ENCODE assay signal across 1 cellular context in the genomic region with DNA sequence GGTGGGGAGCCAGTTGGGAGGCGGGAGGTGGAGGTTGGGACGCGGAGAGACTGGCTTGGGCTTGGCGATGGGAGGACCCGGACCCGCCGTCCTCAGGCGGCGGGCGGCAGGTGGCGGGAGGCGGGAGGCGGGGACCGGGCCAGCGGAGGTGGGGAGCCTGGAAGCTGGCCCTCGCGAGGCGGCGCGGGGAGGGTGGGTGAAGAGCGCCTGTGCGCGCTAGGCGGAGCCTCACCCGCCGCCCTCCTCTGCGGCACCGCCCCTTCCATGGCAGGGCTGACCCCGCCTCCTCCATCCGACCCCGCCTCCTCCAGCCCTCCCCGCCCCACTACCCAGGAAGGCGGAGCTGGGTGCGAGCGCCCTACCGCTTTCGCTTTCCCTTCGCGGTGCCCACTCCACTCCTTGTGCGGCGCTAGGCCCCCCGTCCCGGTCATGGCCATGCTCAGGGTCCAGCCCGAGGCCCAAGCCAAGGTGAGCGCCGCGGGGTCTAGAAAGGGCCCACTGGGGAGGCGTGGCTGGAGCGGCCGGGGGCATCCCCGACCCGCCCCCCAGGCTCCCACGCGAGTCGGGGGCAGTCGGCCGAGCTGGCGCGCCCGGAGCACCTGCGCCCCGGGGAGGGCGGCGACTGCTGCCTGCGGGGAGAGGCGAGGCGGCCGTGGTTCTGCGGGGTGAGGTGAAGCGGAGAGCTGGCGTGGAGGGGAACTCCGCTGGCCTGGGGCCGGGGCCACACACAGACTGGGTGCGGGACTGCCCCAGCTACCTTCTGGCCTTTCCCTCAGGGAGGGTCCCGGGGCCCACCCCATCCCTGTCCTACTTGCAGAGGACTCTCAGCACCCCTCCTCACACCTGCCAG.
A peak's percentile ranks its signal among the peaks of the same experiment; 100 is the strongest.
TF ChIP-seq lines count a peak whose summit lies in the region.

A gene (plus strand): TSS at position 361 of the 850 bp plus-strand sequence. CDS start 69 bp downstream, at position 430.

TF ChIP-seq in HepG2, 621 proteins besides CTCF, POLR2A, EP300 and RAD21 (continued from another document and continues in another):
- TF ChIP-seq RFX5 (IDR thresholded peaks at IDR 0.05; ENCODE audit: low read depth, low read length) (no peak), HDAC1 (CRISPR knock-in tag; IDR thresholded peaks at IDR 0.05) (no peak), ZFP36L1 (CRISPR knock-in tag; IDR thresholded peaks at IDR 0.05) (peak; percentile 18; the same call in 1 of the 2 replicates), KLF9 (CRISPR knock-in tag; IDR thresholded peaks at IDR 0.05; ENCODE audit: low read depth) (peak; percentile 35; the same call in 1 of the 2 replicates), POLR2AphosphoS5 (IDR thresholded peaks at IDR 0.05; ENCODE audit: low read depth, low read length) (peak; percentile 86), CC2D1A (CRISPR knock-in tag; IDR thresholded peaks at IDR 0.05) (peak; percentile 65; the same call in 1 of the 2 replicates), GLI4 (CRISPR knock-in tag; IDR thresholded peaks at IDR 0.05; ENCODE audit: borderline replicate concordance) (peak; percentile 96), TBX3 (IDR thresholded peaks at IDR 0.05; ENCODE audit: borderline replicate concordance) (peak; percentile 52; the same call in 1 of the 2 replicates), TRIM24 (CRISPR knock-in tag; IDR thresholded peaks at IDR 0.05) (no peak), ZNF34 (CRISPR knock-in tag; IDR thresholded peaks at IDR 0.05; ENCODE audit: borderline replicate concordance) (peak; percentile 67; the same call in 1 of the 2 replicates), ZNF501 (CRISPR knock-in tag; IDR thresholded peaks at IDR 0.05) (no peak), ZNF777 (CRISPR knock-in tag; IDR thresholded peaks at IDR 0.05) (peak; percentile 72), NCOR1 (IDR thresholded peaks at IDR 0.05; ENCODE audit: borderline replicate concordance, low read length) (peak; percentile 66; the same call in 1 of the 2 replicates), STAT5B (CRISPR knock-in tag; IDR thresholded peaks at IDR 0.05) (no peak; the same call in none of the 2 replicates), ZNF570 (CRISPR knock-in tag; IDR thresholded peaks at IDR 0.05; ENCODE audit: borderline replicate concordance) (no peak), ZNF484 (CRISPR knock-in tag; IDR thresholded peaks at IDR 0.05; ENCODE audit: borderline replicate concordance, low read depth) (no peak; the same call in 1 of the 2 replicates), TGIF2 (CRISPR knock-in tag; IDR thresholded peaks at IDR 0.05) (no peak; the same call in 1 of the 2 replicates), ZNF350 (CRISPR knock-in tag; IDR thresholded peaks at IDR 0.05; ENCODE audit: borderline replicate concordance, low read depth) (peak; percentile 64), ESRRA (CRISPR knock-in tag; IDR thresholded peaks at IDR 0.05; ENCODE audit: low read depth) (peak; percentile 79; the same call in 1 of the 2 replicates), ZNF274 (CRISPR knock-in tag; IDR thresholded peaks at IDR 0.05) (peak; percentile 95), KAT2B (IDR thresholded peaks at IDR 0.05; ENCODE audit: borderline replicate concordance, low read depth, low read length) (no peak), ZNF496 (CRISPR knock-in tag; IDR thresholded peaks at IDR 0.05; ENCODE audit: insufficient replicate concordance) (no peak), AKAP8 (CRISPR knock-in tag; IDR thresholded peaks at IDR 0.05) (peak; percentile 5; the same call in 1 of the 2 replicates), ZNF292 (CRISPR knock-in tag; IDR thresholded peaks at IDR 0.05; ENCODE audit: borderline replicate concordance, low read depth) (peak; percentile 92; the same call in 1 of the 2 replicates)
- TF ChIP-seq, protein P1, sequence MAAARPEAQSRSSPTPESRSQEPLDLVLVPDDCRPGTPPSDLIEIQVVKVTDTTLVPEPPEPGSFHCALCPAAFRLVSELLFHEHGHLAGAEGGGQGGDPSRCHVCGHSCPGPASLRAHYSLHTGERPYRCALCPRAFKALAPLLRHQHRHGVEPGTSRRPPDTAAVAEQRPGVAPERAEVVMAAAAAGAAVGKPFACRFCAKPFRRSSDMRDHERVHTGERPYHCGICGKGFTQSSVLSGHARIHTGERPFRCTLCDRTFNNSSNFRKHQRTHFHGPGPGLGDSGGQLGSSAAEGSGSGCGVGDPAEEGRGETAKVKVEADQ (CRISPR knock-in tag; IDR thresholded peaks at IDR 0.05; ENCODE audit: borderline replicate concordance): no peak
- TF ChIP-seq, protein P2, sequence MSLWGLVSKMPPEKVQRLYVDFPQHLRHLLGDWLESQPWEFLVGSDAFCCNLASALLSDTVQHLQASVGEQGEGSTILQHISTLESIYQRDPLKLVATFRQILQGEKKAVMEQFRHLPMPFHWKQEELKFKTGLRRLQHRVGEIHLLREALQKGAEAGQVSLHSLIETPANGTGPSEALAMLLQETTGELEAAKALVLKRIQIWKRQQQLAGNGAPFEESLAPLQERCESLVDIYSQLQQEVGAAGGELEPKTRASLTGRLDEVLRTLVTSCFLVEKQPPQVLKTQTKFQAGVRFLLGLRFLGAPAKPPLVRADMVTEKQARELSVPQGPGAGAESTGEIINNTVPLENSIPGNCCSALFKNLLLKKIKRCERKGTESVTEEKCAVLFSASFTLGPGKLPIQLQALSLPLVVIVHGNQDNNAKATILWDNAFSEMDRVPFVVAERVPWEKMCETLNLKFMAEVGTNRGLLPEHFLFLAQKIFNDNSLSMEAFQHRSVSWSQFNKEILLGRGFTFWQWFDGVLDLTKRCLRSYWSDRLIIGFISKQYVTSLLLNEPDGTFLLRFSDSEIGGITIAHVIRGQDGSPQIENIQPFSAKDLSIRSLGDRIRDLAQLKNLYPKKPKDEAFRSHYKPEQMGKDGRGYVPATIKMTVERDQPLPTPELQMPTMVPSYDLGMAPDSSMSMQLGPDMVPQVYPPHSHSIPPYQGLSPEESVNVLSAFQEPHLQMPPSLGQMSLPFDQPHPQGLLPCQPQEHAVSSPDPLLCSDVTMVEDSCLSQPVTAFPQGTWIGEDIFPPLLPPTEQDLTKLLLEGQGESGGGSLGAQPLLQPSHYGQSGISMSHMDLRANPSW (CRISPR knock-in tag; IDR thresholded peaks at IDR 0.05; ENCODE audit: borderline replicate concordance): no peak
- TF ChIP-seq, protein P3, sequence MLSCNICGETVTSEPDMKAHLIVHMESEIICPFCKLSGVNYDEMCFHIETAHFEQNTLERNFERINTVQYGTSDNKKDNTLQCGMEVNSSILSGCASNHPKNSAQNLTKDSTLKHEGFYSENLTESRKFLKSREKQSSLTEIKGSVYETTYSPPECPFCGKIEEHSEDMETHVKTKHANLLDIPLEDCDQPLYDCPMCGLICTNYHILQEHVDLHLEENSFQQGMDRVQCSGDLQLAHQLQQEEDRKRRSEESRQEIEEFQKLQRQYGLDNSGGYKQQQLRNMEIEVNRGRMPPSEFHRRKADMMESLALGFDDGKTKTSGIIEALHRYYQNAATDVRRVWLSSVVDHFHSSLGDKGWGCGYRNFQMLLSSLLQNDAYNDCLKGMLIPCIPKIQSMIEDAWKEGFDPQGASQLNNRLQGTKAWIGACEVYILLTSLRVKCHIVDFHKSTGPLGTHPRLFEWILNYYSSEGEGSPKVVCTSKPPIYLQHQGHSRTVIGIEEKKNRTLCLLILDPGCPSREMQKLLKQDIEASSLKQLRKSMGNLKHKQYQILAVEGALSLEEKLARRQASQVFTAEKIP (CRISPR knock-in tag; IDR thresholded peaks at IDR 0.05; ENCODE audit: borderline replicate concordance): no peak
- TF ChIP-seq, protein P4, sequence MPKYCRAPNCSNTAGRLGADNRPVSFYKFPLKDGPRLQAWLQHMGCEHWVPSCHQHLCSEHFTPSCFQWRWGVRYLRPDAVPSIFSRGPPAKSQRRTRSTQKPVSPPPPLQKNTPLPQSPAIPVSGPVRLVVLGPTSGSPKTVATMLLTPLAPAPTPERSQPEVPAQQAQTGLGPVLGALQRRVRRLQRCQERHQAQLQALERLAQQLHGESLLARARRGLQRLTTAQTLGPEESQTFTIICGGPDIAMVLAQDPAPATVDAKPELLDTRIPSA (CRISPR knock-in tag; IDR thresholded peaks at IDR 0.05; ENCODE audit: borderline replicate concordance): no peak
- TF ChIP-seq, protein P5, sequence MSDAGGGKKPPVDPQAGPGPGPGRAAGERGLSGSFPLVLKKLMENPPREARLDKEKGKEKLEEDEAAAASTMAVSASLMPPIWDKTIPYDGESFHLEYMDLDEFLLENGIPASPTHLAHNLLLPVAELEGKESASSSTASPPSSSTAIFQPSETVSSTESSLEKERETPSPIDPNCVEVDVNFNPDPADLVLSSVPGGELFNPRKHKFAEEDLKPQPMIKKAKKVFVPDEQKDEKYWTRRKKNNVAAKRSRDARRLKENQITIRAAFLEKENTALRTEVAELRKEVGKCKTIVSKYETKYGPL (CRISPR knock-in tag; IDR thresholded peaks at IDR 0.05): no peak
- TF ChIP-seq, protein P6, sequence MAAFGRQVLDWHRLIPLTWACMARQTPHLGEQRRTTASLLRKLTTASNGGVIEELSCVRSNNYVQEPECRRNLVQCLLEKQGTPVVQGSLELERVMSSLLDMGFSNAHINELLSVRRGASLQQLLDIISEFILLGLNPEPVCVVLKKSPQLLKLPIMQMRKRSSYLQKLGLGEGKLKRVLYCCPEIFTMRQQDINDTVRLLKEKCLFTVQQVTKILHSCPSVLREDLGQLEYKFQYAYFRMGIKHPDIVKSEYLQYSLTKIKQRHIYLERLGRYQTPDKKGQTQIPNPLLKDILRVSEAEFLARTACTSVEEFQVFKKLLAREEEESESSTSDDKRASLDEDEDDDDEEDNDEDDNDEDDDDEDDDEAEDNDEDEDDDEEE (CRISPR knock-in tag; IDR thresholded peaks at IDR 0.05): no peak
- TF ChIP-seq, protein P7, sequence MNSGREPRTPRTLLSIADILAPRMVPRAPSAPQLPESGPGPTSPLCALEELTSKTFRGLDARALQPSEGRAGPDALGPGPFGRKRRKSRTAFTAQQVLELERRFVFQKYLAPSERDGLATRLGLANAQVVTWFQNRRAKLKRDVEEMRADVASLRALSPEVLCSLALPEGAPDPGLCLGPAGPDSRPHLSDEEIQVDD (CRISPR knock-in tag; IDR thresholded peaks at IDR 0.05; ENCODE audit: borderline replicate concordance): peak; percentile 96
- TF ChIP-seq, protein P8, sequence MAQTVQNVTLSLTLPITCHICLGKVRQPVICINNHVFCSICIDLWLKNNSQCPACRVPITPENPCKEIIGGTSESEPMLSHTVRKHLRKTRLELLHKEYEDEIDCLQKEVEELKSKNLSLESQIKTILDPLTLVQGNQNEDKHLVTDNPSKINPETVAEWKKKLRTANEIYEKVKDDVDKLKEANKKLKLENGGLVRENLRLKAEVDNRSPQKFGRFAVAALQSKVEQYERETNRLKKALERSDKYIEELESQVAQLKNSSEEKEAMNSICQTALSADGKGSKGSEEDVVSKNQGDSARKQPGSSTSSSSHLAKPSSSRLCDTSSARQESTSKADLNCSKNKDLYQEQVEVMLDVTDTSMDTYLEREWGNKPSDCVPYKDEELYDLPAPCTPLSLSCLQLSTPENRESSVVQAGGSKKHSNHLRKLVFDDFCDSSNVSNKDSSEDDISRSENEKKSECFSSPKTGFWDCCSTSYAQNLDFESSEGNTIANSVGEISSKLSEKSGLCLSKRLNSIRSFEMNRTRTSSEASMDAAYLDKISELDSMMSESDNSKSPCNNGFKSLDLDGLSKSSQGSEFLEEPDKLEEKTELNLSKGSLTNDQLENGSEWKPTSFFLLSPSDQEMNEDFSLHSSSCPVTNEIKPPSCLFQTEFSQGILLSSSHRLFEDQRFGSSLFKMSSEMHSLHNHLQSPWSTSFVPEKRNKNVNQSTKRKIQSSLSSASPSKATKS (CRISPR knock-in tag; IDR thresholded peaks at IDR 0.05): no peak
- TF ChIP-seq, protein P9, sequence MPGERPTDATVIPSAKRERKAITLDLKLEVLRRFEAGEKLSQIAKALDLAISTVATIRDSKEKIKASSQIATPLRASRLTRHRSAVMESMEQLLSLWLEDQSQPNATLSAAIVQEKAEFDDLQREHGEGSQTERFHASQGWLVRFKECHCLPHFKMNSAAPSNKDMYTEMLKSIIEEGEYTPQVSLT (CRISPR knock-in tag; IDR thresholded peaks at IDR 0.05; ENCODE audit: borderline replicate concordance, low read depth): no peak
- TF ChIP-seq, protein P10, sequence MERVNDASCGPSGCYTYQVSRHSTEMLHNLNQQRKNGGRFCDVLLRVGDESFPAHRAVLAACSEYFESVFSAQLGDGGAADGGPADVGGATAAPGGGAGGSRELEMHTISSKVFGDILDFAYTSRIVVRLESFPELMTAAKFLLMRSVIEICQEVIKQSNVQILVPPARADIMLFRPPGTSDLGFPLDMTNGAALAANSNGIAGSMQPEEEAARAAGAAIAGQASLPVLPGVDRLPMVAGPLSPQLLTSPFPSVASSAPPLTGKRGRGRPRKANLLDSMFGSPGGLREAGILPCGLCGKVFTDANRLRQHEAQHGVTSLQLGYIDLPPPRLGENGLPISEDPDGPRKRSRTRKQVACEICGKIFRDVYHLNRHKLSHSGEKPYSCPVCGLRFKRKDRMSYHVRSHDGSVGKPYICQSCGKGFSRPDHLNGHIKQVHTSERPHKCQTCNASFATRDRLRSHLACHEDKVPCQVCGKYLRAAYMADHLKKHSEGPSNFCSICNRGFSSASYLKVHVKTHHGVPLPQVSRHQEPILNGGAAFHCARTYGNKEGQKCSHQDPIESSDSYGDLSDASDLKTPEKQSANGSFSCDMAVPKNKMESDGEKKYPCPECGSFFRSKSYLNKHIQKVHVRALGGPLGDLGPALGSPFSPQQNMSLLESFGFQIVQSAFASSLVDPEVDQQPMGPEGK (CRISPR knock-in tag; IDR thresholded peaks at IDR 0.05): peak; percentile 98
- TF ChIP-seq, protein P11, sequence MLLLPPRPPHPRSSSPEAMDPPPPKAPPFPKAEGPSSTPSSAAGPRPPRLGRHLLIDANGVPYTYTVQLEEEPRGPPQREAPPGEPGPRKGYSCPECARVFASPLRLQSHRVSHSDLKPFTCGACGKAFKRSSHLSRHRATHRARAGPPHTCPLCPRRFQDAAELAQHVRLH (CRISPR knock-in tag; IDR thresholded peaks at IDR 0.05; ENCODE audit: borderline replicate concordance, low read depth): no peak
- TF ChIP-seq, protein P12, sequence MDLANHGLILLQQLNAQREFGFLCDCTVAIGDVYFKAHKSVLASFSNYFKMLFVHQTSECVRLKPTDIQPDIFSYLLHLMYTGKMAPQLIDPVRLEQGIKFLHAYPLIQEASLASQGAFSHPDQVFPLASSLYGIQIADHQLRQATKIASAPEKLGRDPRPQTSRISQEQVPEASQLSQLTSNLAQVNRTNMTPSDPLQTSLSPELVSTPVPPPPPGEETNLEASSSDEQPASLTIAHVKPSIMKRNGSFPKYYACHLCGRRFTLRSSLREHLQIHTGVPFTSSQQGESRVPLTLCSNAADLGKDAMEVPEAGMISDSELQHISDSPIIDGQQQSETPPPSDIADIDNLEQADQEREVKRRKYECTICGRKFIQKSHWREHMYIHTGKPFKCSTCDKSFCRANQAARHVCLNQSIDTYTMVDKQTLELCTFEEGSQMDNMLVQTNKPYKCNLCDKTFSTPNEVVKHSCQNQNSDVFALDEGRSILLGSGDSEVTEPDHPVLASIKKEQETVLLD (CRISPR knock-in tag; IDR thresholded peaks at IDR 0.05; ENCODE audit: low read depth): no peak
- TF ChIP-seq, protein P13, sequence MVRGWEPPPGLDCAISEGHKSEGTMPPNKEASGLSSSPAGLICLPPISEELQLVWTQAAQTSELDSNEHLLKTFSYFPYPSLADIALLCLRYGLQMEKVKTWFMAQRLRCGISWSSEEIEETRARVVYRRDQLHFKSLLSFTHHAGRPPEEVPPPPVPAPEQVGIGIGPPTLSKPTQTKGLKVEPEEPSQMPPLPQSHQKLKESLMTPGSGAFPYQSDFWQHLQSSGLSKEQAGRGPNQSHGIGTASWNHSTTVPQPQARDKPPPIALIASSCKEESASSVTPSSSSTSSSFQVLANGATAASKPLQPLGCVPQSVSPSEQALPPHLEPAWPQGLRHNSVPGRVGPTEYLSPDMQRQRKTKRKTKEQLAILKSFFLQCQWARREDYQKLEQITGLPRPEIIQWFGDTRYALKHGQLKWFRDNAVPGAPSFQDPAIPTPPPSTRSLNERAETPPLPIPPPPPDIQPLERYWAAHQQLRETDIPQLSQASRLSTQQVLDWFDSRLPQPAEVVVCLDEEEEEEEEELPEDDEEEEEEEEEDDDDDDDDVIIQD (CRISPR knock-in tag; IDR thresholded peaks at IDR 0.05; ENCODE audit: low read depth): peak; percentile 82
- TF ChIP-seq, protein P14, sequence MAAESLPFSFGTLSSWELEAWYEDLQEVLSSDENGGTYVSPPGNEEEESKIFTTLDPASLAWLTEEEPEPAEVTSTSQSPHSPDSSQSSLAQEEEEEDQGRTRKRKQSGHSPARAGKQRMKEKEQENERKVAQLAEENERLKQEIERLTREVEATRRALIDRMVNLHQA (CRISPR knock-in tag; IDR thresholded peaks at IDR 0.05): no peak
